Comparison of ENCODE assay signal across 1 cellular context in genomic region chr5:58918015-58918729, GRCh38.
TF ChIP-seq lines count a peak whose summit lies in the region.

No MANE protein-coding gene starts in this region.

TF ChIP-seq in GM23338, 12 proteins besides CTCF, POLR2A, EP300 and RAD21 (continued from another document):
- TF ChIP-seq ZNF462 (CRISPR knock-in tag; IDR thresholded peaks at IDR 0.05): no peak
- TF ChIP-seq ETS1 (IDR thresholded peaks at IDR 0.05): no peak
